ENCODE assay signal across 1 cellular context in the genomic region with DNA sequence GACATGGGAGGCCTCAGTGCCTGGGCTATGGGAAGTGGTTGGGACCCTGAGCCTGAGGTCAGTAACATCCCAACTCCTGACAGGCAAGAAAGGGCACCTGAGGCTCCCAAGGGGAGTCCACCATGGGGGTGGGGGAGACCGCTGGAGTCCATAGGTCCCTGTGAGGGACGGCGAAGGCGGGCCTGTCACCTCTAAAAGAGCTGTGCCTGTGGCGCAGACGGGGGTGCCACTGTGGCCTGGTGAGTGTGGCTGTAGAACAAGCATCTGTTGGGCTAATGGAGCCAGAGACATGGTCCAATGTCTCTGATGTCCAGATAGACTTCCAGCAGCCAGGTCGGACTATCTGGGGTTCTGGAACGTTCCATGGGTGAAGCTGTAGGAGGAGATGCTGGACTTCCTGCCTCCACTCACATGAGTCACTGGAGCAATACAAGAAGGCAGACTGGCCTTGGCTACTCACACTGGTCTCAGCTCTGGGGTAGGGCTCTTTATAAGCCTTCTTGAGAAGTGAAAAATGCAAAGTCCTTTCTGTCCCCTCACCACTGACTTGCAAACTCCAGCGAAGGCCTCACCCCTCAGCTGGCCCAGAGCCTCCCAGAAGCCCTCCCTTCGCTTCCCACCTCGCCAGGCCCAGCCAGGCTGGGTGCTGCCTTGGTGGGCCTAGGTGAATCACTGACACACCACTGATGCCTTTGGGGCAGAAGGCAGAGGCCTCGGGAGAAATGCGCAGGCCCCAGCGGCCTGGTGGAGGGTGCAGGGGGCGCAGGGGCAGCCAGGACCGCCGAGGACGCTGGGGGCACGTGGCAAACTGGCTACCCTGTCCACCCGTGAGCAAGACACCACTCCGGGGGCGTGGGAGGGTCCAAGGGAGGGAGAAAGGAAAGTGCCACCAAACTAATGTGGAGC.
TF ChIP-seq lines count a peak whose summit lies in the region.

No MANE protein-coding gene starts in this region.

TF ChIP-seq in WTC11, 78 proteins besides CTCF, POLR2A, EP300 and RAD21 (continued from another document):
- TF ChIP-seq, protein P1, sequence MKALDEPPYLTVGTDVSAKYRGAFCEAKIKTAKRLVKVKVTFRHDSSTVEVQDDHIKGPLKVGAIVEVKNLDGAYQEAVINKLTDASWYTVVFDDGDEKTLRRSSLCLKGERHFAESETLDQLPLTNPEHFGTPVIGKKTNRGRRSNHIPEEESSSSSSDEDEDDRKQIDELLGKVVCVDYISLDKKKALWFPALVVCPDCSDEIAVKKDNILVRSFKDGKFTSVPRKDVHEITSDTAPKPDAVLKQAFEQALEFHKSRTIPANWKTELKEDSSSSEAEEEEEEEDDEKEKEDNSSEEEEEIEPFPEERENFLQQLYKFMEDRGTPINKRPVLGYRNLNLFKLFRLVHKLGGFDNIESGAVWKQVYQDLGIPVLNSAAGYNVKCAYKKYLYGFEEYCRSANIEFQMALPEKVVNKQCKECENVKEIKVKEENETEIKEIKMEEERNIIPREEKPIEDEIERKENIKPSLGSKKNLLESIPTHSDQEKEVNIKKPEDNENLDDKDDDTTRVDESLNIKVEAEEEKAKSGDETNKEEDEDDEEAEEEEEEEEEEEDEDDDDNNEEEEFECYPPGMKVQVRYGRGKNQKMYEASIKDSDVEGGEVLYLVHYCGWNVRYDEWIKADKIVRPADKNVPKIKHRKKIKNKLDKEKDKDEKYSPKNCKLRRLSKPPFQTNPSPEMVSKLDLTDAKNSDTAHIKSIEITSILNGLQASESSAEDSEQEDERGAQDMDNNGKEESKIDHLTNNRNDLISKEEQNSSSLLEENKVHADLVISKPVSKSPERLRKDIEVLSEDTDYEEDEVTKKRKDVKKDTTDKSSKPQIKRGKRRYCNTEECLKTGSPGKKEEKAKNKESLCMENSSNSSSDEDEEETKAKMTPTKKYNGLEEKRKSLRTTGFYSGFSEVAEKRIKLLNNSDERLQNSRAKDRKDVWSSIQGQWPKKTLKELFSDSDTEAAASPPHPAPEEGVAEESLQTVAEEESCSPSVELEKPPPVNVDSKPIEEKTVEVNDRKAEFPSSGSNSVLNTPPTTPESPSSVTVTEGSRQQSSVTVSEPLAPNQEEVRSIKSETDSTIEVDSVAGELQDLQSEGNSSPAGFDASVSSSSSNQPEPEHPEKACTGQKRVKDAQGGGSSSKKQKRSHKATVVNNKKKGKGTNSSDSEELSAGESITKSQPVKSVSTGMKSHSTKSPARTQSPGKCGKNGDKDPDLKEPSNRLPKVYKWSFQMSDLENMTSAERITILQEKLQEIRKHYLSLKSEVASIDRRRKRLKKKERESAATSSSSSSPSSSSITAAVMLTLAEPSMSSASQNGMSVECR (CRISPR knock-in tag; IDR thresholded peaks at IDR 0.05; ENCODE audit: borderline replicate concordance), result peak; percentile 49; the same call in 1 of the 2 replicates
- TF ChIP-seq IRF1 (CRISPR knock-in tag; IDR thresholded peaks at IDR 0.05), result no peak
- TF ChIP-seq, protein P2, sequence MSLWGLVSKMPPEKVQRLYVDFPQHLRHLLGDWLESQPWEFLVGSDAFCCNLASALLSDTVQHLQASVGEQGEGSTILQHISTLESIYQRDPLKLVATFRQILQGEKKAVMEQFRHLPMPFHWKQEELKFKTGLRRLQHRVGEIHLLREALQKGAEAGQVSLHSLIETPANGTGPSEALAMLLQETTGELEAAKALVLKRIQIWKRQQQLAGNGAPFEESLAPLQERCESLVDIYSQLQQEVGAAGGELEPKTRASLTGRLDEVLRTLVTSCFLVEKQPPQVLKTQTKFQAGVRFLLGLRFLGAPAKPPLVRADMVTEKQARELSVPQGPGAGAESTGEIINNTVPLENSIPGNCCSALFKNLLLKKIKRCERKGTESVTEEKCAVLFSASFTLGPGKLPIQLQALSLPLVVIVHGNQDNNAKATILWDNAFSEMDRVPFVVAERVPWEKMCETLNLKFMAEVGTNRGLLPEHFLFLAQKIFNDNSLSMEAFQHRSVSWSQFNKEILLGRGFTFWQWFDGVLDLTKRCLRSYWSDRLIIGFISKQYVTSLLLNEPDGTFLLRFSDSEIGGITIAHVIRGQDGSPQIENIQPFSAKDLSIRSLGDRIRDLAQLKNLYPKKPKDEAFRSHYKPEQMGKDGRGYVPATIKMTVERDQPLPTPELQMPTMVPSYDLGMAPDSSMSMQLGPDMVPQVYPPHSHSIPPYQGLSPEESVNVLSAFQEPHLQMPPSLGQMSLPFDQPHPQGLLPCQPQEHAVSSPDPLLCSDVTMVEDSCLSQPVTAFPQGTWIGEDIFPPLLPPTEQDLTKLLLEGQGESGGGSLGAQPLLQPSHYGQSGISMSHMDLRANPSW (CRISPR knock-in tag; conservative IDR thresholded peaks at IDR 0.05; ENCODE audit: low read depth), result no peak
- no peak for TF ChIP-seq ZNF232 (CRISPR knock-in tag; IDR thresholded peaks at IDR 0.05)
- TF ChIP-seq HMGA2 (CRISPR knock-in tag; IDR thresholded peaks at IDR 0.05), result no peak
- TF ChIP-seq FOXK1 (CRISPR knock-in tag; IDR thresholded peaks at IDR 0.05), result 0 out of 2 replicates have a peak, but pooled peaks have one; percentile 2
- TF ChIP-seq TEAD1 (CRISPR knock-in tag; IDR thresholded peaks at IDR 0.05), result 0 out of 2 replicates have a peak, but pooled peaks have one; percentile 39
- no peak for TF ChIP-seq NR2C2 (CRISPR knock-in tag; IDR thresholded peaks at IDR 0.05)
- no peak for TF ChIP-seq ATF3 (CRISPR knock-in tag; conservative IDR thresholded peaks at IDR 0.05)
- TF ChIP-seq CREB1 (CRISPR knock-in tag; IDR thresholded peaks at IDR 0.05), result no peak
- no peak for TF ChIP-seq RORB (CRISPR knock-in tag; IDR thresholded peaks at IDR 0.05)
- no peak for TF ChIP-seq FOXJ3 (CRISPR knock-in tag; IDR thresholded peaks at IDR 0.05; ENCODE audit: borderline replicate concordance)
- TF ChIP-seq OVOL2 (CRISPR knock-in tag; IDR thresholded peaks at IDR 0.05; ENCODE audit: borderline replicate concordance), result no peak
- TF ChIP-seq, protein P3, sequence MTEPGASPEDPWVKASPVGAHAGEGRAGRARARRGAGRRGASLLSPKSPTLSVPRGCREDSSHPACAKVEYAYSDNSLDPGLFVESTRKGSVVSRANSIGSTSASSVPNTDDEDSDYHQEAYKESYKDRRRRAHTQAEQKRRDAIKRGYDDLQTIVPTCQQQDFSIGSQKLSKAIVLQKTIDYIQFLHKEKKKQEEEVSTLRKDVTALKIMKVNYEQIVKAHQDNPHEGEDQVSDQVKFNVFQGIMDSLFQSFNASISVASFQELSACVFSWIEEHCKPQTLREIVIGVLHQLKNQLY (CRISPR knock-in tag; IDR thresholded peaks at IDR 0.05), result no peak
- TF ChIP-seq ZNF423 (CRISPR knock-in tag; IDR thresholded peaks at IDR 0.05), result no peak
- no peak for TF ChIP-seq MYBL2 (CRISPR knock-in tag; IDR thresholded peaks at IDR 0.05)
- no peak for TF ChIP-seq PRDM15 (CRISPR knock-in tag; IDR thresholded peaks at IDR 0.05)
- no peak for TF ChIP-seq CBFB (CRISPR knock-in tag; IDR thresholded peaks at IDR 0.05; ENCODE audit: low read depth)
- TF ChIP-seq NFATC4 (CRISPR knock-in tag; IDR thresholded peaks at IDR 0.05), result no peak
- TF ChIP-seq TP53 (CRISPR knock-in tag; IDR thresholded peaks at IDR 0.05), result 0 out of 2 replicates have a peak, but pooled peaks have one; percentile 51
- TF ChIP-seq, protein P4, sequence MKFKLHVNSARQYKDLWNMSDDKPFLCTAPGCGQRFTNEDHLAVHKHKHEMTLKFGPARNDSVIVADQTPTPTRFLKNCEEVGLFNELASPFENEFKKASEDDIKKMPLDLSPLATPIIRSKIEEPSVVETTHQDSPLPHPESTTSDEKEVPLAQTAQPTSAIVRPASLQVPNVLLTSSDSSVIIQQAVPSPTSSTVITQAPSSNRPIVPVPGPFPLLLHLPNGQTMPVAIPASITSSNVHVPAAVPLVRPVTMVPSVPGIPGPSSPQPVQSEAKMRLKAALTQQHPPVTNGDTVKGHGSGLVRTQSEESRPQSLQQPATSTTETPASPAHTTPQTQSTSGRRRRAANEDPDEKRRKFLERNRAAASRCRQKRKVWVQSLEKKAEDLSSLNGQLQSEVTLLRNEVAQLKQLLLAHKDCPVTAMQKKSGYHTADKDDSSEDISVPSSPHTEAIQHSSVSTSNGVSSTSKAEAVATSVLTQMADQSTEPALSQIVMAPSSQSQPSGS (CRISPR knock-in tag; IDR thresholded peaks at IDR 0.05; ENCODE audit: borderline replicate concordance, low read depth), result no peak
- TF ChIP-seq IRF2 (CRISPR knock-in tag; IDR thresholded peaks at IDR 0.05; ENCODE audit: borderline replicate concordance, low read depth), result no peak
- no peak for TF ChIP-seq CREM (CRISPR knock-in tag; IDR thresholded peaks at IDR 0.05)
- TF ChIP-seq ATF1 (CRISPR knock-in tag; IDR thresholded peaks at IDR 0.05), result no peak
- TF ChIP-seq, protein P5, sequence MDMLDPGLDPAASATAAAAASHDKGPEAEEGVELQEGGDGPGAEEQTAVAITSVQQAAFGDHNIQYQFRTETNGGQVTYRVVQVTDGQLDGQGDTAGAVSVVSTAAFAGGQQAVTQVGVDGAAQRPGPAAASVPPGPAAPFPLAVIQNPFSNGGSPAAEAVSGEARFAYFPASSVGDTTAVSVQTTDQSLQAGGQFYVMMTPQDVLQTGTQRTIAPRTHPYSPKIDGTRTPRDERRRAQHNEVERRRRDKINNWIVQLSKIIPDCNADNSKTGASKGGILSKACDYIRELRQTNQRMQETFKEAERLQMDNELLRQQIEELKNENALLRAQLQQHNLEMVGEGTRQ (CRISPR knock-in tag; IDR thresholded peaks at IDR 0.05), result no peak
- TF ChIP-seq, protein P6, sequence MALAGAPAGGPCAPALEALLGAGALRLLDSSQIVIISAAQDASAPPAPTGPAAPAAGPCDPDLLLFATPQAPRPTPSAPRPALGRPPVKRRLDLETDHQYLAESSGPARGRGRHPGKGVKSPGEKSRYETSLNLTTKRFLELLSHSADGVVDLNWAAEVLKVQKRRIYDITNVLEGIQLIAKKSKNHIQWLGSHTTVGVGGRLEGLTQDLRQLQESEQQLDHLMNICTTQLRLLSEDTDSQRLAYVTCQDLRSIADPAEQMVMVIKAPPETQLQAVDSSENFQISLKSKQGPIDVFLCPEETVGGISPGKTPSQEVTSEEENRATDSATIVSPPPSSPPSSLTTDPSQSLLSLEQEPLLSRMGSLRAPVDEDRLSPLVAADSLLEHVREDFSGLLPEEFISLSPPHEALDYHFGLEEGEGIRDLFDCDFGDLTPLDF (CRISPR knock-in tag; IDR thresholded peaks at IDR 0.05), result no peak
- no peak for TF ChIP-seq ATF6 (CRISPR knock-in tag; IDR thresholded peaks at IDR 0.05)
- TF ChIP-seq, protein P7, sequence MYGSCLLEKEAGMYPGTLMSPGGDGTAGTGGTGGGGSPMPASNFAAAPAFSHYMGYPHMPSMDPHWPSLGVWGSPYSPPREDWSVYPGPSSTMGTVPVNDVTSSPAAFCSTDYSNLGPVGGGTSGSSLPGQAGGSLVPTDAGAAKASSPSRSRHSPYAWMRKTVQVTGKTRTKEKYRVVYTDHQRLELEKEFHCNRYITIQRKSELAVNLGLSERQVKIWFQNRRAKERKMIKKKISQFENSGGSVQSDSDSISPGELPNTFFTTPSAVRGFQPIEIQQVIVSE (CRISPR knock-in tag; IDR thresholded peaks at IDR 0.05; ENCODE audit: borderline replicate concordance), result no peak
- TF ChIP-seq ESRRA (CRISPR knock-in tag; IDR thresholded peaks at IDR 0.05; ENCODE audit: borderline replicate concordance), result no peak
- TF ChIP-seq, protein P8, sequence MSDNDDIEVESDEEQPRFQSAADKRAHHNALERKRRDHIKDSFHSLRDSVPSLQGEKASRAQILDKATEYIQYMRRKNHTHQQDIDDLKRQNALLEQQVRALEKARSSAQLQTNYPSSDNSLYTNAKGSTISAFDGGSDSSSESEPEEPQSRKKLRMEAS (CRISPR knock-in tag; IDR thresholded peaks at IDR 0.05), result peak; percentile 36; the same call in 1 of the 2 replicates
